In genomic region chr4:89997171-89997704, GRCh38 we compare ENCODE assay signal across 20 cellular contexts.
DNase-seq lines count a peak whose midpoint lies in the region; ATAC-seq and TF ChIP-seq lines count a peak whose summit lies in the region.
"Had no signal": no experiment of that assay in that cellular context is flagged by ENCODE, and none has a peak within 500 bp of the region (broad histone marks: within the 10 kb centered on the region; RNA-seq: fewer than 3 reads in every experiment).

No MANE protein-coding gene starts in this region.

- CTCF ChIA-PET in HEK293 (lab: Yijun Ruan, JAX): no interaction called here

- H3K4me3 ChIP-seq in HEK293 (ENCODE audit: low read depth, low read length): no peak overlapping the region
- H3K4me3 ChIP-seq in lower leg skin (ENCODE audit: low read depth, poor library complexity, severe bottlenecking): no peak overlapping the region
- H3K4me3 ChIP-seq: BLaER1, GM12878, HAP-1 had no signal

- DNase-seq in SK-N-DZ (ENCODE audit: low spot score): peak; percentile 98
- no peak for DNase-seq in HuH-7.5 (ENCODE audit: low spot score)
- DNase-seq in NCI-H2029 (lab: John Stamatoyannopoulos, UW): no peak
- DNase-seq in lower leg skin (ENCODE audit: low spot score in 2 of 2): no peak
- DNase-seq: CD4-positive, CD25-positive, alpha-beta regulatory T cell; CD8-positive, alpha-beta T cell; DMS 273 treated with DMSO at 0.1 percent for 48 hours; DMS79; EL; GDM1; GOT3 had no signal

- POLR2A ChIA-PET in HEK293 (lab: Yijun Ruan, JAX): no interaction called here

- H3K4me3 Mint-ChIP-seq in brain: peak overlapping the region in 3 of 5 experiments; percentile 6 to 75 (median 30)
- no peak overlapping the region for H3K4me3 Mint-ChIP-seq in nephron
- H3K4me3 Mint-ChIP-seq: B cell; CD4-positive, CD25-positive, alpha-beta regulatory T cell; CD8-positive, alpha-beta T cell had no signal

- no peak for TF ChIP-seq CTCF in HEK293 (tag by site-specific recombination; IDR thresholded peaks at IDR 0.05)
- no peak for TF ChIP-seq CTCF in brain (conservative IDR thresholded peaks at IDR 0.05)
- TF ChIP-seq CTCF in nephron (IDR thresholded peaks at IDR 0.05; ENCODE audit: unreplicated experiment in 3 of 3): no peak
- TF ChIP-seq CTCF in lower leg skin (IDR thresholded peaks at IDR 0.05): no peak

- intact Hi-C loops in lower leg skin (cut with DNase I; ENCODE audit: low total_unique reads): no loop called here

- 83 to 91% methylated on average over 4 of the region's 4 CpGs for WGBS in lower leg skin, 2 donors

- peaks cover 7% of the 10 kb centered on the region for H3K4me1 ChIP-seq in HEK293 (ENCODE audit: control insufficient read depth, insufficient read depth, low read length)
- H3K4me1 ChIP-seq: BLaER1 had no signal

- TF ChIP-seq POLR2A in lower leg skin (IDR thresholded peaks at IDR 0.05): no peak

- H3K27ac Mint-ChIP-seq in brain (peak overlapping the region in 3 of 5 experiments; percentile 2 to 95 (median 28)), nephron (peak overlapping the region; percentile 5 to 96 (median 54))
- H3K27ac Mint-ChIP-seq: B cell; CD4-positive, CD25-positive, alpha-beta regulatory T cell; CD8-positive, alpha-beta T cell had no signal

- no peaks in the 10 kb centered on the region for H3K9me3 Mint-ChIP-seq in brain
- H3K9me3 Mint-ChIP-seq in nephron: no peaks in the 10 kb centered on the region
- H3K9me3 Mint-ChIP-seq: CD4-positive, CD25-positive, alpha-beta regulatory T cell; CD8-positive, alpha-beta T cell had no signal

- H3K36me3 Mint-ChIP-seq in brain (no peaks in the 10 kb centered on the region), nephron (ENCODE audit: low read depth) (no peaks in the 10 kb centered on the region)
- H3K36me3 Mint-ChIP-seq: CD4-positive, CD25-positive, alpha-beta regulatory T cell; CD8-positive, alpha-beta T cell had no signal

- no peaks in the 10 kb centered on the region for H3K9me3 ChIP-seq in HEK293 (ENCODE audit: control insufficient read depth, insufficient read depth, low read depth, low read length)
- H3K9me3 ChIP-seq: BLaER1, HAP-1 had no signal

- no peak overlapping the region for H3K27ac ChIP-seq in HEK293 (ENCODE audit: extremely low read depth, low read depth, low read length)
- H3K27ac ChIP-seq: BLaER1, C4-2B had no signal

- H3K4me1 Mint-ChIP-seq in brain: peaks cover 56% of the 10 kb centered on the region
- peaks cover 7% of the 10 kb centered on the region for H3K4me1 Mint-ChIP-seq in nephron
- H3K4me1 Mint-ChIP-seq: B cell; CD4-positive, CD25-positive, alpha-beta regulatory T cell had no signal

- no peak for ATAC-seq in HG02973 (IDR thresholded peaks at IDR 0.05; ENCODE audit: unreplicated experiment)
- ATAC-seq: CD8-positive, alpha-beta T cell; GM12878 had no signal

- peaks cover 4% of the 10 kb centered on the region for H3K27me3 Mint-ChIP-seq in brain
- H3K27me3 Mint-ChIP-seq in nephron (ENCODE audit: low read depth): peaks cover 3% of the 10 kb centered on the region

- H3K36me3 ChIP-seq in HEK293 (ENCODE audit: control insufficient read depth in 2 of 2, insufficient read depth in 1 of 2, low read length in 2 of 2): no peaks in the 10 kb centered on the region
- H3K36me3 ChIP-seq: BLaER1, HAP-1 had no signal

TF ChIP-seq in HEK293, 187 proteins besides CTCF, POLR2A, EP300 and RAD21:
- TF ChIP-seq TCF7L2 (IDR thresholded peaks at IDR 0.05; ENCODE audit: borderline replicate concordance, low read depth, low read length) (peak; percentile 91), GLI4 (tag by site-specific recombination; IDR thresholded peaks at IDR 0.05) (no peak)

Comparison
In these comparisons a context has a peak if more than half of its experiments do, and no peak if none do; other contexts are left out.
1. H3K4me3 Mint-ChIP-seq: peak in brain (3 of 5); none in nephron (0 of 3).